Comparison of ENCODE assay signal across 8 cellular contexts in genomic region chrX:40272786-40273185, GRCh38.
"Had no signal": no experiment of that assay in that cellular context is flagged by ENCODE, and none has a peak within 500 bp of the region (broad histone marks: within the 10 kb centered on the region; RNA-seq: fewer than 3 reads in every experiment).

No MANE protein-coding gene starts in this region.

- H3K27ac Mint-ChIP-seq: activated CD4-positive, alpha-beta memory T cell treated with anti-CD3 and anti-CD28 coated beads for 36 hours; activated naive CD8-positive, alpha-beta T cell; immature natural killer cell; memory B cell had no signal

- H3K9me3 Mint-ChIP-seq: dendritic cell treated with granulocyte-macrophage colony-stimulating factor and Interleukin-4, amounts not matched to agents 40 ng/mL and 50 ng/mL, for 4 days; immature natural killer cell; memory B cell had no signal

- H3K4me1 Mint-ChIP-seq: memory B cell had no signal

- H3K4me3 Mint-ChIP-seq: activated CD4-positive, alpha-beta memory T cell treated with anti-CD3 and anti-CD28 coated beads for 36 hours; activated naive CD8-positive, alpha-beta T cell; dendritic cell treated with granulocyte-macrophage colony-stimulating factor and Interleukin-4, amounts not matched to agents 40 ng/mL and 50 ng/mL, for 4 days; immature natural killer cell; memory B cell had no signal

- H3K27me3 Mint-ChIP-seq: activated CD4-positive, alpha-beta memory T cell treated with anti-CD3 and anti-CD28 coated beads for 36 hours; activated naive CD8-positive, alpha-beta T cell; dendritic cell treated with granulocyte-macrophage colony-stimulating factor and Interleukin-4, amounts not matched to agents 40 ng/mL and 50 ng/mL, for 4 days; memory B cell had no signal

- DNase-seq: activated CD4-positive, alpha-beta memory T cell treated with anti-CD3 and anti-CD28 coated beads for 36 hours; activated CD4-positive, alpha-beta T cell treated with anti-CD3 and anti-CD28 coated beads for 4 hours; effector memory CD4-positive, alpha-beta T cell; immature natural killer cell; stimulated activated naive CD4-positive, alpha-beta T cell had no signal

- H3K36me3 Mint-ChIP-seq: activated CD4-positive, alpha-beta memory T cell treated with anti-CD3 and anti-CD28 coated beads for 36 hours; activated naive CD8-positive, alpha-beta T cell; immature natural killer cell; memory B cell had no signal
